In genomic region chr7:30162622-30163124, GRCh38 we compare ENCODE assay signal across 8 cellular contexts. TPM values are rescaled to one million over a fixed set of nuclear protein-coding genes. Genes with fewer than 3 reads are reported as not detected.
DNase-seq lines count a peak whose midpoint lies in the region; ATAC-seq, FAIRE-seq and TF ChIP-seq lines count a peak whose summit lies in the region.

No MANE protein-coding gene starts in this region.

- no peaks in the 10 kb centered on the region for H3K27me3 ChIP-seq in gastroesophageal sphincter
- no peaks in the 10 kb centered on the region for H3K27me3 ChIP-seq in suprapubic skin
- no peaks in the 10 kb centered on the region for H3K27me3 ChIP-seq in small intestine (ENCODE audit: control insufficient read depth in 2 of 2, insufficient read depth in 2 of 2, low read length in 2 of 2)

- 48 to 72% methylated on average over 5 of the region's 5 CpGs for WGBS in gastroesophageal sphincter (ENCODE audit: low coverage in 1 of 2), 2 donors
- 54% methylated on average over 5 of the region's 5 CpGs for WGBS in suprapubic skin
- WGBS in small intestine, 3 donors = 54 to 72% (median 68%) methylated on average over 5 of the region's 5 CpGs

- H3K9me3 ChIP-seq in gastroesophageal sphincter (no peaks in the 10 kb centered on the region), suprapubic skin (no peaks in the 10 kb centered on the region), small intestine (ENCODE audit: control insufficient read depth, low read depth) (no peaks in the 10 kb centered on the region)

- TF ChIP-seq EP300 in gastroesophageal sphincter (IDR thresholded peaks at IDR 0.05) (no peak), suprapubic skin (IDR thresholded peaks at IDR 0.05) (no peak)

- TF ChIP-seq POLR2A in gastroesophageal sphincter (IDR thresholded peaks at IDR 0.05) (no peak), suprapubic skin (IDR thresholded peaks at IDR 0.05) (no peak)

- H3K36me3 Mint-ChIP-seq in T-cell = peaks cover 1% of the 10 kb centered on the region

- H3K27ac Mint-ChIP-seq in T-cell = peak overlapping the region; percentile 53 to 75

- H3K36me3 ChIP-seq in gastroesophageal sphincter = peaks cover 0 to 41% of the 10 kb centered on the region in 2 donors
- peaks cover 6% of the 10 kb centered on the region for H3K36me3 ChIP-seq in suprapubic skin
- H3K36me3 ChIP-seq in small intestine (ENCODE audit: control insufficient read depth in 2 of 2, insufficient read depth in 2 of 2, low read length in 2 of 2) = no peaks in the 10 kb centered on the region

- peak; percentile 31 for DNase-seq in HT-29 (ENCODE audit: low spot score)
- DNase-seq in T-cell = peak in 4 of 34 experiments; percentile 11 to 21 (median 14)
- DNase-seq in suprapubic skin (ENCODE audit: low spot score in 2 of 2) = no peak
- no peak for DNase-seq in small intestine
- DNase-seq in occipital lobe (lab: John Stamatoyannopoulos, UW) = no peak
- no peak for DNase-seq in SW 1271 (lab: John Stamatoyannopoulos, UW)

- peak overlapping the region in 3 of 4 donors; percentile 34 to 68 (median 55) for H3K27ac ChIP-seq in gastroesophageal sphincter
- peak overlapping the region; percentile 56 for H3K27ac ChIP-seq in suprapubic skin
- H3K27ac ChIP-seq in small intestine (ENCODE audit: low read depth in 1 of 2, low read length in 1 of 2) = peak overlapping the region in 1 of 2 donors; percentile 43

- H3K4me1 Mint-ChIP-seq in T-cell = peaks cover 48 to 54% (median 54%) of the 10 kb centered on the region in 3 donors

- H3K27me3 Mint-ChIP-seq in T-cell = no peaks in the 10 kb centered on the region

- H3K9me3 Mint-ChIP-seq in T-cell = no peaks in the 10 kb centered on the region

- H3K4me3 ChIP-seq in gastroesophageal sphincter (no peak overlapping the region), suprapubic skin (no peak overlapping the region), small intestine (ENCODE audit: low read depth in 1 of 2, low read length in 2 of 2) (no peak overlapping the region)

- POLR2A ChIA-PET in T-cell (lab: Charles Lee) = interaction anchor here in 1 of 2 donors (0.7 kb wide), 1 partner anchor 26 kb away, joined by 4 read pairs; no protein-coding TSS in a partner anchor

- CTCF ChIA-PET in T-cell (lab: Charles Lee) = interaction anchor here in 1 of 2 donors (0.6 to 1.0 kb wide), 2 partner anchors 187 to 296 kb away, joined by 3 to 4 read pairs; no protein-coding TSS in a partner anchor

- FAIRE-seq in small intestine (lab: Jason Lieb, UNC) = no peak

- peak; percentile 31 for ATAC-seq in GM18873 (IDR thresholded peaks at IDR 0.05; ENCODE audit: low FRiP score, unreplicated experiment)
- ATAC-seq in T-cell (replicated peaks in 1 of 4) = peak in 3 of 4 experiments; percentile 46 to 73 (median 65)
- no peak for ATAC-seq in gastroesophageal sphincter

- peak overlapping the region; percentile 25 to 67 (median 50) for H3K4me3 Mint-ChIP-seq in T-cell

- H3K4me1 ChIP-seq in gastroesophageal sphincter (peaks cover 0 to 57% (median 8%) of the 10 kb centered on the region in 3 donors), suprapubic skin (peaks cover 60% of the 10 kb centered on the region), small intestine (ENCODE audit: control insufficient read depth in 2 of 2, insufficient read depth in 1 of 2, low read depth in 1 of 2, low read length in 1 of 2) (peaks cover 0 to 3% of the 10 kb centered on the region in 2 donors)

- no peak for TF ChIP-seq CTCF in gastroesophageal sphincter (IDR thresholded peaks at IDR 0.05)
- no peak for TF ChIP-seq CTCF in suprapubic skin (IDR thresholded peaks at IDR 0.05)

RNA-seq across cellular contexts. Expression of gene MTURN, which starts 27.9 kb away (rescaled TPM):
- total RNA-seq in HT-29 (2014; rRNA removed; shearing (Covaris generic)) = 7.2 and 8.5 TPM in 2 replicates
- total RNA-seq in T-cell (10 to 100 TPM; 17.3 to 26.3 (median 22.8) TPM), gastroesophageal sphincter (100 to 1,000 TPM; 196 to 252 (median 225) TPM), suprapubic skin (100 to 1,000 TPM in 1 of 4 donors, 10 to 100 TPM in 3; 42.9 to 103 (median 58.0) TPM), occipital lobe (388 TPM)
- 10 to 100 TPM in 1 of 3 donors, 1 to 10 TPM in 2; 2.2 to 10.0 (median 4.1) TPM for polyA plus RNA-seq in small intestine
